8 cellular contexts compared by ENCODE assay signal in the genomic region with DNA sequence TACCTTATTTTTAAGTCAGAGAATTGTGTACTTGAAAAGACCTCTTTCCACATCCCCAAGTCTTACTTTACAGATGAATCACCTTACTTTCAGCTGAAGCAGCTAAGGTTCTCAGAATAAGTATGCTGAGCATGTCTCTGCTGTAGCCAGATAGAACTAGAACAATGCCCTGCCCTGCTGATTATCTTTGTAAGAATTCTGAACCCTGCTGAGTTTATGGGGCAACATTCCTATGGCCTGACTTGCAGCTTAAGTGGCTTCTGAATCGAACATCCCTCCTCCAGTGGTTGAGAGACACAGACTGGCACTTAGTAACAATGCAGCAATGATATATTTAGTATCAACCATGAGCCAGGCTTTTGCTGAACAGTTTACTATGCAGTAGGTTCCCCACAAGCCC.
A peak's percentile ranks its signal among the peaks of the same experiment; 100 is the strongest.
DNase-seq lines count a peak whose midpoint lies in the region; ATAC-seq and TF ChIP-seq lines count a peak whose summit lies in the region.

No MANE protein-coding gene starts in this region.

- intact Hi-C loops in left colon (cut with DNase I, micrococcal nuclease), result no loop called here
- intact Hi-C loops in body of pancreas (cut with DNase I), result no loop called here
- intact Hi-C loops in CD4-positive, alpha-beta T cell (cut with DNase I, micrococcal nuclease), result no loop called here

- peaks cover 2% of the 10 kb centered on the region for H3K9me3 Mint-ChIP-seq in CD4-positive, alpha-beta T cell

- no peak overlapping the region for H3K4me3 Mint-ChIP-seq in CD4-positive, alpha-beta T cell

- 10 to 20% methylated on average over 1 of the region's 1 CpG for WGBS in body of pancreas, 2 donors

- no peak overlapping the region for H3K27ac Mint-ChIP-seq in CD4-positive, alpha-beta T cell

- no peaks in the 10 kb centered on the region for H3K4me1 Mint-ChIP-seq in CD4-positive, alpha-beta T cell (ENCODE audit: low read depth)

- DNase-seq in GOT3 (lab: John Stamatoyannopoulos, UW), result peak; percentile 33
- peak; percentile 94 for DNase-seq in RPMI7951 (ENCODE audit: low read depth)
- peak; percentile 89 for DNase-seq in fibroblast of villous mesenchyme (ENCODE audit: low read depth)
- DNase-seq in retinal pigment epithelial cell (ENCODE audit: low read depth), result peak; percentile 100
- no peak for DNase-seq in left colon
- no peak for DNase-seq in KBM-7
- DNase-seq in body of pancreas, result no peak
- DNase-seq in CD4-positive, alpha-beta T cell, result no peak

- in situ Hi-C loops in KBM-7 (cut with MboI; ENCODE audit: low pct_unique_long_range_greater_than_20kb, low sequenced_read_pairs), result no loop called here

- no peak overlapping the region for H3K27ac ChIP-seq in body of pancreas
- H3K27ac ChIP-seq in CD4-positive, alpha-beta T cell (ENCODE audit: low read depth, low read length), result no peak overlapping the region

- H3K27me3 Mint-ChIP-seq in CD4-positive, alpha-beta T cell, result peaks cover 6% of the 10 kb centered on the region

- TF ChIP-seq POLR2A in body of pancreas (IDR thresholded peaks at IDR 0.05), result no peak

- TF ChIP-seq CTCF in fibroblast of villous mesenchyme (IDR thresholded peaks at IDR 0.05; ENCODE audit: insufficient read depth, low read depth, low read length), result no peak
- no peak for TF ChIP-seq CTCF in retinal pigment epithelial cell (conservative IDR thresholded peaks at IDR 0.05; ENCODE audit: low read depth, low read length)
- TF ChIP-seq CTCF in body of pancreas (IDR thresholded peaks at IDR 0.05), result no peak
- no peak for TF ChIP-seq CTCF in CD4-positive, alpha-beta T cell (IDR thresholded peaks at IDR 0.05)

- H3K36me3 ChIP-seq in body of pancreas (replicated peaks in 1 of 2; ENCODE audit: insufficient read depth in 1 of 2, low read depth in 2 of 2), result no peaks in the 10 kb centered on the region

- CTCF ChIA-PET in CD4-positive, alpha-beta T cell (lab: Charles Lee), result no interaction called here

- POLR2A ChIA-PET in CD4-positive, alpha-beta T cell (lab: Charles Lee), result no interaction called here

- no peaks in the 10 kb centered on the region for H3K27me3 ChIP-seq in body of pancreas
- no peaks in the 10 kb centered on the region for H3K27me3 ChIP-seq in CD4-positive, alpha-beta T cell (ENCODE audit: control insufficient read depth, insufficient read depth, low read length)

- ATAC-seq in left colon, result no peak
- ATAC-seq in body of pancreas, result no peak
- ATAC-seq in CD4-positive, alpha-beta T cell (ENCODE audit: poor library complexity), result no peak

- H3K36me3 Mint-ChIP-seq in CD4-positive, alpha-beta T cell (ENCODE audit: low read depth), result no peaks in the 10 kb centered on the region

- no peaks in the 10 kb centered on the region for H3K9me3 ChIP-seq in body of pancreas
- no peaks in the 10 kb centered on the region for H3K9me3 ChIP-seq in CD4-positive, alpha-beta T cell (ENCODE audit: control insufficient read depth, low read length)

- H3K4me1 ChIP-seq in body of pancreas, result no peaks in the 10 kb centered on the region

- H3K4me3 ChIP-seq in fibroblast of villous mesenchyme (ENCODE audit: low read depth, low read length) (no peak overlapping the region), retinal pigment epithelial cell (ENCODE audit: low read length) (no peak overlapping the region), body of pancreas (no peak overlapping the region)

Comparison
In these comparisons a context has a peak if more than half of its experiments do, and no peak if none do; other contexts are left out.
1. DNase-seq: peak in GOT3 (single experiment), RPMI7951 (single experiment), fibroblast of villous mesenchyme (single experiment) and retinal pigment epithelial cell (single experiment); none in left colon (0 of 2), KBM-7 (single experiment), body of pancreas (0 of 4) and CD4-positive, alpha-beta T cell (0 of 10).